In the genomic region with DNA sequence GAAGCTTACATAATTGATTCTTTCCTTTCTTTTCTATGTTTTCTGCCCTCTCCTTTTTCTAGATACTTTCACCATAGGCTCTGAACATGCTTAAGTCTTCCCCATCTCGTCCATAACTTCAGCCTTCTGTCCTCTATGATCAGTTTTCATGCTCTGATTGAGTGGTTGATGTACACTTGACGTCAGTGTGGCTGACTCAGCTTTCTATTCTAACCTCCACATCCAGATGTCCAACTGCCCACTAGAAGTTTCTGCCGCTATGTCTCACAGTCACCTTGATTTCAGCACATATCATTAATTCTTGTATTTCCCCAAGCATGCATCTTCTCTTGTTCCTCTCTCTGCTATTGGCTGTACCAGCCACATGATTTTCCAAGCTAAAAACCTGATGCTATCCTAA, we compare ENCODE assay signal across 15 cellular contexts. TPM values are rescaled to one million over a fixed set of nuclear protein-coding genes. Genes with fewer than 3 reads are reported as not detected.
DNase-seq lines count a peak whose midpoint lies in the region; ATAC-seq and TF ChIP-seq lines count a peak whose summit lies in the region.
"Had no signal": no experiment of that assay in that cellular context is flagged by ENCODE, and none has a peak within 500 bp of the region (broad histone marks: within the 10 kb centered on the region; RNA-seq: fewer than 3 reads in every experiment).

No MANE protein-coding gene starts in this region.

- H3K4me3 ChIP-seq in GM12865 (ENCODE audit: low read depth, low read length) = no peak overlapping the region
- H3K4me3 ChIP-seq: PC-9, SJCRH30 had no signal

- H3K4me3 Mint-ChIP-seq in endothelial cell (ENCODE audit: unreplicated experiment) = peak overlapping the region; percentile 26
- H3K4me3 Mint-ChIP-seq: H9, IgD-negative memory B cell had no signal

- H3K36me3 Mint-ChIP-seq in endothelial cell (ENCODE audit: low read depth, unreplicated experiment) = peaks cover 4% of the 10 kb centered on the region
- H3K36me3 Mint-ChIP-seq: IgD-negative memory B cell had no signal

- peaks cover 11% of the 10 kb centered on the region for H3K4me1 Mint-ChIP-seq in endothelial cell (ENCODE audit: unreplicated experiment)

- DNase-seq in GM12865 (ENCODE audit: low read depth) (peak; percentile 73), endothelial cell (ENCODE audit: low spot score) (no peak), NCI-H446 treated with DMSO at 0.1 percent for 48 hours (lab: John Stamatoyannopoulos, UW) (no peak), NCI-H128 (lab: John Stamatoyannopoulos, UW; ENCODE audit: unreplicated experiment) (no peak), NCI-H510A treated with DMSO at 0.1 percent for 48 hours (lab: John Stamatoyannopoulos, UW) (no peak)
- no peak for DNase-seq in activated naive CD4-positive, alpha-beta T cell treated with Interleukin-2 at 50 U/mL for 16 hours
- DNase-seq: H9, NCI-H1105 treated with DMSO at 0.1 percent for 48 hours, NCI-H1930, PC-9, SJCRH30, T-helper 2 cell had no signal

- H3K27me3 Mint-ChIP-seq in endothelial cell (ENCODE audit: unreplicated experiment) = no peaks in the 10 kb centered on the region
- H3K27me3 Mint-ChIP-seq: IgD-negative memory B cell had no signal

- H3K9me3 Mint-ChIP-seq in endothelial cell (ENCODE audit: unreplicated experiment) = no peaks in the 10 kb centered on the region
- H3K9me3 Mint-ChIP-seq: H9, IgD-negative memory B cell had no signal

- no peak for TF ChIP-seq CTCF in GM12865 (IDR thresholded peaks at IDR 0.05; ENCODE audit: insufficient read depth, low read depth, low read length, missing control alignments)
- no peak for TF ChIP-seq CTCF in endothelial cell (IDR thresholded peaks at IDR 0.05; ENCODE audit: unreplicated experiment)

- no peak overlapping the region for H3K27ac Mint-ChIP-seq in endothelial cell (ENCODE audit: unreplicated experiment)
- H3K27ac Mint-ChIP-seq: IgD-negative memory B cell had no signal

- ATAC-seq in GM18870 (IDR thresholded peaks at IDR 0.05; ENCODE audit: unreplicated experiment) = peak; percentile 44
- peak; percentile 28 for ATAC-seq in HG03432 (IDR thresholded peaks at IDR 0.05; ENCODE audit: unreplicated experiment)

RNA-seq across cellular contexts. Expression of gene CDK14, which starts 15.0 kb away (rescaled TPM):
- 30.2 TPM for total RNA-seq in endothelial cell (ENCODE audit: unreplicated experiment)
